In the genomic region with DNA sequence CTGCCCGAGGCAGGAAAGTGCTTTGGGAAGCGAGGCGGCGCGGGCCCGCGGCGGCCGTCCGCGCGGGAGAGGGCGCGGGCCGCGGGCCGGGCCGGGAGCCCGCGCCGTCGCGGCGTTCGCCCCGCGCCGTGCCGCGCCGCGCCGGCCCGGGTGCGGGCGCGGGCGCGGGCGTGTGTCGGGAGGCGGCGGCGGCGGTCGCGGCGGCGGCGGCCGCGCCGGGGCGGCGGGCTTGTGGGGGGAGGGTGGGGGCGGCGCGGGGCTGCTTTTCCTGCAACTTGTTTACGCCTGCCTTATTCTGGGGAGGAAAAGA, we compare ENCODE assay signal across 7 cellular contexts. TPM values are rescaled to one million over a fixed set of nuclear protein-coding genes. Genes with fewer than 3 reads are reported as not detected.
DNase-seq lines count a peak whose midpoint lies in the region; ATAC-seq and TF ChIP-seq lines count a peak whose summit lies in the region.

No MANE protein-coding gene starts in this region.

- DNase-seq in activated CD4-positive, alpha-beta memory T cell treated with anti-CD3 and anti-CD28 coated beads for 36 hours: no peak
- DNase-seq in stimulated activated naive CD8-positive, alpha-beta T cell treated with anti-CD3 and anti-CD28 coated beads, Interleukin-15, amount 100 ng/mL, for 72 hours: no peak
- no peak for DNase-seq in NCI-H1105 (lab: John Stamatoyannopoulos, UW)
- no peak for DNase-seq in GOT3 (lab: John Stamatoyannopoulos, UW)
- no peak for DNase-seq in amygdala (lab: John Stamatoyannopoulos, UW)

- H3K36me3 Mint-ChIP-seq in activated CD4-positive, alpha-beta memory T cell treated with anti-CD3 and anti-CD28 coated beads for 36 hours: peaks cover 7% of the 10 kb centered on the region

- POLR2A ChIA-PET in HEK293 (lab: Yijun Ruan, JAX): interaction anchor here (0.7 kb wide), 1 partner anchor 323 kb away, joined by 5 read pairs; no protein-coding TSS in a partner anchor
- POLR2A ChIA-PET in activated CD4-positive, alpha-beta memory T cell treated with anti-CD3 and anti-CD28 coated beads for 36 hours (lab: Charles Lee): interaction anchor here (1.1 to 1.7 kb wide), 2 partner anchors 10 to 12 kb away, joined by 4 read pairs; no protein-coding TSS in a partner anchor

- no peak overlapping the region for H3K27ac Mint-ChIP-seq in activated CD4-positive, alpha-beta memory T cell treated with anti-CD3 and anti-CD28 coated beads for 36 hours
- H3K27ac Mint-ChIP-seq in stimulated activated naive CD8-positive, alpha-beta T cell treated with anti-CD3 and anti-CD28 coated beads, Interleukin-15, amount 100 ng/mL, for 72 hours: peak overlapping the region; percentile 93 to 98

- ATAC-seq in stimulated activated naive CD8-positive, alpha-beta T cell treated with anti-CD3 and anti-CD28 coated beads, Interleukin-15, amount 100 ng/mL, for 72 hours: peak; percentile 11

- peak overlapping the region; percentile 84 for H3K4me3 Mint-ChIP-seq in activated CD4-positive, alpha-beta memory T cell treated with anti-CD3 and anti-CD28 coated beads for 36 hours
- H3K4me3 Mint-ChIP-seq in stimulated activated naive CD8-positive, alpha-beta T cell treated with anti-CD3 and anti-CD28 coated beads, Interleukin-15, amount 100 ng/mL, for 72 hours: peak overlapping the region; percentile 84 to 94

- no peak for TF ChIP-seq CTCF in HEK293 (tag by site-specific recombination; IDR thresholded peaks at IDR 0.05)

- peaks cover 0 to 2% of the 10 kb centered on the region in 2 experiments; a peak in 1 of 3 replicates for H3K36me3 ChIP-seq in HEK293 (ENCODE audit: control insufficient read depth in 2 of 2, insufficient read depth in 1 of 2, low read length in 2 of 2)

- CTCF ChIA-PET in HEK293 (lab: Yijun Ruan, JAX): interaction anchor here (0.7 kb wide), 1 partner anchor 746 kb away, joined by 3 read pairs; no protein-coding TSS in a partner anchor
- CTCF ChIA-PET in activated CD4-positive, alpha-beta memory T cell treated with anti-CD3 and anti-CD28 coated beads for 36 hours (lab: Charles Lee): interaction anchor here (1.2 to 2.3 kb wide), 2 partner anchors 9 to 271 kb away, joined by 5 to 15 read pairs; no protein-coding TSS in a partner anchor

- H3K27ac ChIP-seq in HEK293 (ENCODE audit: extremely low read depth, low read depth, low read length): peak overlapping the region; percentile 87; the same call in 1 of the 2 replicates

- H3K4me1 Mint-ChIP-seq in activated CD4-positive, alpha-beta memory T cell treated with anti-CD3 and anti-CD28 coated beads for 36 hours (ENCODE audit: low read depth): peaks cover 16% of the 10 kb centered on the region
- H3K4me1 Mint-ChIP-seq in stimulated activated naive CD8-positive, alpha-beta T cell treated with anti-CD3 and anti-CD28 coated beads, Interleukin-15, amount 100 ng/mL, for 72 hours: peaks cover 35% of the 10 kb centered on the region

- H3K4me3 ChIP-seq in HEK293 (ENCODE audit: low read depth, low read length) (peak overlapping the region; percentile 70), iPS-11a (ENCODE audit: low read depth, low read length) (peak overlapping the region; percentile 82)

- H3K4me1 ChIP-seq in HEK293 (ENCODE audit: control insufficient read depth, insufficient read depth, low read length): no peaks in the 10 kb centered on the region

- intact Hi-C loops in activated CD4-positive, alpha-beta memory T cell treated with anti-CD3 and anti-CD28 coated beads for 36 hours (cut with micrococcal nuclease): loop anchor here (2.0 to 5.0 kb wide), 4 partner anchors 271 to 529 kb away; no protein-coding TSS in a partner anchor

- H3K27me3 Mint-ChIP-seq in activated CD4-positive, alpha-beta memory T cell treated with anti-CD3 and anti-CD28 coated beads for 36 hours: no peaks in the 10 kb centered on the region
- H3K27me3 Mint-ChIP-seq in stimulated activated naive CD8-positive, alpha-beta T cell treated with anti-CD3 and anti-CD28 coated beads, Interleukin-15, amount 100 ng/mL, for 72 hours: no peaks in the 10 kb centered on the region

- no peaks in the 10 kb centered on the region for H3K9me3 ChIP-seq in HEK293 (ENCODE audit: control insufficient read depth, insufficient read depth, low read depth, low read length)

- no peaks in the 10 kb centered on the region for H3K9me3 Mint-ChIP-seq in activated CD4-positive, alpha-beta memory T cell treated with anti-CD3 and anti-CD28 coated beads for 36 hours
- no peaks in the 10 kb centered on the region for H3K9me3 Mint-ChIP-seq in stimulated activated naive CD8-positive, alpha-beta T cell treated with anti-CD3 and anti-CD28 coated beads, Interleukin-15, amount 100 ng/mL, for 72 hours

TF ChIP-seq in HEK293, 187 proteins besides CTCF, POLR2A, EP300 and RAD21:
- TF ChIP-seq REPIN1 (tag by site-specific recombination; IDR thresholded peaks at IDR 0.05; ENCODE audit: low read depth): no peak
- no peak for TF ChIP-seq ZFP69B (tag by site-specific recombination; IDR thresholded peaks at IDR 0.05)
- no peak for TF ChIP-seq ZNF473 (tag by site-specific recombination; IDR thresholded peaks at IDR 0.05)
- no peak for TF ChIP-seq ZNF654 (tag by site-specific recombination; IDR thresholded peaks at IDR 0.05; ENCODE audit: low read depth)
- TF ChIP-seq ZNF626 (tag by site-specific recombination; IDR thresholded peaks at IDR 0.05): no peak
- TF ChIP-seq SP2 (tag by site-specific recombination; IDR thresholded peaks at IDR 0.05): no peak
- no peak for TF ChIP-seq ZBTB48 (tag by site-specific recombination; IDR thresholded peaks at IDR 0.05)
- TF ChIP-seq ZNF335 (tag by site-specific recombination; conservative IDR thresholded peaks at IDR 0.05): no peak
- TF ChIP-seq, protein P1, sequence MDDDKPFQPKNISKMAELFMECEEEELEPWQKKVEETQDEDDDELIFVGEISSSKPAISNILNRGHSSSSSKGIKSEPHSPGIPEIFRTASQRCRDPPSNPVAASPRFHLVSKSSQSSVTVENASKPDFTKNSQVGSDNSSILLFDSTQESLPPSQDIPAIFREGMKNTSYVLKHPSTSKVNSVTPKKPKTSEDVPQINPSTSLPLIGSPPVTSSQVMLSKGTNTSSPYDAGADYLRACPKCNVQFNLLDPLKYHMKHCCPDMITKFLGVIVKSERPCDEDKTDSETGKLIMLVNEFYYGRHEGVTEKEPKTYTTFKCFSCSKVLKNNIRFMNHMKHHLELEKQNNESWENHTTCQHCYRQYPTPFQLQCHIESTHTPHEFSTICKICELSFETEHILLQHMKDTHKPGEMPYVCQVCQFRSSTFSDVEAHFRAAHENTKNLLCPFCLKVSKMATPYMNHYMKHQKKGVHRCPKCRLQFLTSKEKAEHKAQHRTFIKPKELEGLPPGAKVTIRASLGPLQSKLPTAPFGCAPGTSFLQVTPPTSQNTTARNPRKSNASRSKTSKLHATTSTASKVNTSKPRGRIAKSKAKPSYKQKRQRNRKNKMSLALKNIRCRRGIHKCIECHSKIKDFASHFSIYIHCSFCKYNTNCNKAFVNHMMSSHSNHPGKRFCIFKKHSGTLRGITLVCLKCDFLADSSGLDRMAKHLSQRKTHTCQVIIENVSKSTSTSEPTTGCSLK (tag by site-specific recombination; IDR thresholded peaks at IDR 0.05): no peak
- TF ChIP-seq, protein P2, sequence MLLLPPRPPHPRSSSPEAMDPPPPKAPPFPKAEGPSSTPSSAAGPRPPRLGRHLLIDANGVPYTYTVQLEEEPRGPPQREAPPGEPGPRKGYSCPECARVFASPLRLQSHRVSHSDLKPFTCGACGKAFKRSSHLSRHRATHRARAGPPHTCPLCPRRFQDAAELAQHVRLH (tag by site-specific recombination; IDR thresholded peaks at IDR 0.05): no peak
- no peak for TF ChIP-seq ZNF701 (tag by site-specific recombination; IDR thresholded peaks at IDR 0.05)
- TF ChIP-seq ZNF341 (tag by site-specific recombination; IDR thresholded peaks at IDR 0.05; ENCODE audit: low read depth): no peak
- TF ChIP-seq, protein P3, sequence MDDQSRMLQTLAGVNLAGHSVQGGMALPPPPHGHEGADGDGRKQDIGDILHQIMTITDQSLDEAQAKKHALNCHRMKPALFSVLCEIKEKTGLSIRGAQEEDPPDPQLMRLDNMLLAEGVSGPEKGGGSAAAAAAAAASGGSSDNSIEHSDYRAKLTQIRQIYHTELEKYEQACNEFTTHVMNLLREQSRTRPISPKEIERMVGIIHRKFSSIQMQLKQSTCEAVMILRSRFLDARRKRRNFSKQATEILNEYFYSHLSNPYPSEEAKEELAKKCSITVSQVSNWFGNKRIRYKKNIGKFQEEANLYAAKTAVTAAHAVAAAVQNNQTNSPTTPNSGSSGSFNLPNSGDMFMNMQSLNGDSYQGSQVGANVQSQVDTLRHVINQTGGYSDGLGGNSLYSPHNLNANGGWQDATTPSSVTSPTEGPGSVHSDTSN (CRISPR knock-in tag; IDR thresholded peaks at IDR 0.05): no peak
- no peak for TF ChIP-seq ZNF548 (tag by site-specific recombination; IDR thresholded peaks at IDR 0.05)

RNA-seq across cellular contexts. Expression of a gene that starts 1.4 kb away (rescaled TPM):
- 1 to 10 TPM; 5.2 to 7.4 TPM for total RNA-seq in activated CD4-positive, alpha-beta memory T cell treated with anti-CD3 and anti-CD28 coated beads for 36 hours
